ENCODE assay signal across 1 cellular context in the genomic region with DNA sequence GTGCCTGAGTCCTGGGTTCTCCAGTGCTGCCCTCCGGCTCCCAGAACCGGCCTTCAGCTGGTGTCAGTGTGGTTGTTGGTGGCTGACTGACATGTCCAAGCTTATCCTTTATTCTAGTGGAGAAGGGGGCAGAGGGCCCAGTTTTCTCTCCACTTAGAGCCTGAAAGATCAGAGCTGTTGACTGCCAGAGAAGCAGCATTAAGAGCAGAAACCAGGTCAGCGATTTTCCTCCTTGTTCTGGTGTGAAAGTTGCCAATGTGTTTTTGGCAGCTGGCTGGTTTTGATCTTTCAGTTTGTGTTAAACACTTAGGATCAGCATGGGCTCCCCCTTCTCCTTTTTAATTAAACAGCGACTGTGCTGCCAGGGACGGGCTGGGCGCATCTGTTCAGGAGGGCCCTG.
TF ChIP-seq lines count a peak whose summit lies in the region.

No MANE protein-coding gene starts in this region.

TF ChIP-seq in endothelial cell of umbilical vein, 7 proteins besides CTCF, POLR2A, EP300 and RAD21 (continued from another document):
- no peak for TF ChIP-seq EZH2 (IDR thresholded peaks at IDR 0.05; ENCODE audit: borderline replicate concordance, low read depth, low read length, severe bottlenecking)
TF ChIP-seq in endothelial cell of umbilical vein: peak in this region for 0.
